ENCODE assay signal across 11 cellular contexts in genomic region chr6:53043626-53044025, GRCh38. TPM values are rescaled to one million over a fixed set of nuclear protein-coding genes. Genes with fewer than 3 reads are reported as not detected.
DNase-seq lines count a peak whose midpoint lies in the region; ATAC-seq and TF ChIP-seq lines count a peak whose summit lies in the region.
"Had no signal": no experiment of that assay in that cellular context is flagged by ENCODE, and none has a peak within 500 bp of the region (broad histone marks: within the 10 kb centered on the region; RNA-seq: fewer than 3 reads in every experiment).

No MANE protein-coding gene starts in this region.

- no peak overlapping the region for H4K8ac ChIP-seq in H9 (replicated peaks; ENCODE audit: insufficient read length, low read depth, low read length)

- H4K20me1 ChIP-seq in H9 (ENCODE audit: control insufficient read depth, insufficient read depth, insufficient read length): no peaks in the 10 kb centered on the region
- H4K20me1 ChIP-seq in SK-N-SH (ENCODE audit: insufficient read depth): no peaks in the 10 kb centered on the region

- no peak overlapping the region for H4K91ac ChIP-seq in H9 (ENCODE audit: insufficient read length, low read depth, low read length)

- H2BK120ac ChIP-seq in H9 (ENCODE audit: low read depth, low read length, poor library complexity, severe bottlenecking): no peak overlapping the region

- no peak overlapping the region for H3T11ph ChIP-seq in H9 (ENCODE audit: low read length)

- H3K9me3 Mint-ChIP-seq in H9: no peaks in the 10 kb centered on the region
- H3K9me3 Mint-ChIP-seq: central memory CD8-positive, alpha-beta T cell; IgD-negative memory B cell had no signal

- H3K36me3 Mint-ChIP-seq in H9 (ENCODE audit: insufficient read depth in 1 of 3, low read depth in 3 of 3): peaks cover 9 to 22% (median 20%) of the 10 kb centered on the region in 3 experiments

- peak overlapping the region in 1 of 2 experiments; percentile 35; a peak in 2 of 5 replicates for H3K4me3 Mint-ChIP-seq in H9
- H3K4me3 Mint-ChIP-seq: central memory CD8-positive, alpha-beta T cell; IgD-negative memory B cell had no signal

- H3K23me2 ChIP-seq in H9 (ENCODE audit: insufficient read length, low read depth, low read length, poor library complexity, severe bottlenecking): no peaks in the 10 kb centered on the region

- no peak overlapping the region for H3K4ac ChIP-seq in H9 (ENCODE audit: low read depth, low read length)

- no peaks in the 10 kb centered on the region for H3K27me3 Mint-ChIP-seq in H9 (ENCODE audit: low read depth)
- H3K27me3 Mint-ChIP-seq: central memory CD8-positive, alpha-beta T cell; IgD-negative memory B cell had no signal

- no peaks in the 10 kb centered on the region for H3K79me2 ChIP-seq in H9 (ENCODE audit: insufficient read depth, low read length)
- H3K79me2 ChIP-seq in SK-N-SH (ENCODE audit: insufficient read depth): peaks cover 48% of the 10 kb centered on the region

- H3K9me3 ChIP-seq in H9 (ENCODE audit: control insufficient read depth, low read depth, low read length) (no peaks in the 10 kb centered on the region), SK-N-SH (no peaks in the 10 kb centered on the region), skeletal muscle satellite cell (replicated peaks; ENCODE audit: low read length) (no peaks in the 10 kb centered on the region)

- DNase-seq in H9: no peak
- DNase-seq in SK-N-SH: no peak
- no peak for DNase-seq in left ventricle myocardium superior
- no peak for DNase-seq in NCI-H2227 treated with DMSO at 0.1 percent for 48 hours (lab: John Stamatoyannopoulos, UW)
- no peak for DNase-seq in DMS153 treated with DMSO at 0.1 percent for 48 hours (lab: John Stamatoyannopoulos, UW; ENCODE audit: unreplicated experiment)
- DNase-seq: activated T-cell treated with anti-CD3 and anti-CD28 coated beads, Interleukin-2, amount 50 U/mL, for 1 hour had no signal

- no peak overlapping the region for H3K56ac ChIP-seq in H9 (ENCODE audit: insufficient read length, low read depth, low read length)

- peak; percentile 32 for ATAC-seq in left ventricle myocardium superior
- no peak for ATAC-seq in GM19351 (IDR thresholded peaks at IDR 0.05; ENCODE audit: unreplicated experiment)
- ATAC-seq in activated CD4-positive, CD25-positive, alpha-beta regulatory T cell treated with anti-CD3 and anti-CD28 coated beads, Interleukin-2, amount 50 U/mL, for 24 hours: no peak

- peaks cover 44% of the 10 kb centered on the region for H3F3A ChIP-seq in SK-N-SH (replicated peaks; ENCODE audit: insufficient read depth)

- no peaks in the 10 kb centered on the region for H3K4me1 ChIP-seq in H9 (ENCODE audit: insufficient read depth, low read length)
- H3K4me1 ChIP-seq in SK-N-SH (ENCODE audit: control insufficient read depth in 1 of 2, insufficient read depth in 2 of 2, low read depth in 1 of 2, low read length in 1 of 2): peaks cover 3 to 58% of the 10 kb centered on the region in 2 experiments
- peaks cover 62% of the 10 kb centered on the region for H3K4me1 ChIP-seq in skeletal muscle satellite cell (ENCODE audit: control insufficient read depth, insufficient read depth, low read length)

- peak in 1 of 2 experiments; percentile 51; a peak in 1 of 4 replicates for TF ChIP-seq EP300 in SK-N-SH (IDR thresholded peaks at IDR 0.05; ENCODE audit: borderline replicate concordance in 1 of 2, low read depth in 1 of 2, low read length in 1 of 2)

- H3K14ac ChIP-seq in H9 (ENCODE audit: insufficient read depth, low read length): no peak overlapping the region

- H3K36me3 ChIP-seq in SK-N-SH (replicated peaks in 1 of 2; ENCODE audit: control insufficient read depth in 1 of 2, insufficient read depth in 2 of 2, low read length in 1 of 2): peaks cover 22 to 25% of the 10 kb centered on the region in 2 experiments
- peaks cover 23% of the 10 kb centered on the region for H3K36me3 ChIP-seq in skeletal muscle satellite cell (ENCODE audit: insufficient read depth, low read length)

- H2AK5ac ChIP-seq in H9 (ENCODE audit: insufficient read length, low read length): no peak overlapping the region

- H3K27ac ChIP-seq in H9 (ENCODE audit: insufficient read length, low read depth, low read length) (no peak overlapping the region), SK-N-SH (ENCODE audit: low read depth in 2 of 2, low read length in 1 of 2) (peak overlapping the region; percentile 56 to 96)

- no peak overlapping the region for H3K23ac ChIP-seq in H9 (ENCODE audit: insufficient read length, low read depth, low read length)

- no peak overlapping the region for H4K5ac ChIP-seq in H9 (ENCODE audit: insufficient read length, low read depth, low read length)

- H3K27me3 ChIP-seq in H9 (ENCODE audit: insufficient read depth, low read length) (no peaks in the 10 kb centered on the region), SK-N-SH (ENCODE audit: insufficient read depth) (no peaks in the 10 kb centered on the region), skeletal muscle satellite cell (ENCODE audit: control insufficient read depth, insufficient read depth, low read length) (no peaks in the 10 kb centered on the region)

- peaks cover 15 to 22% of the 10 kb centered on the region in 2 experiments for H3K4me1 Mint-ChIP-seq in H9

- H2BK12ac ChIP-seq in H9 (ENCODE audit: insufficient read length, low read depth, low read length): no peak overlapping the region

- H3K9ac ChIP-seq in H9 (ENCODE audit: extremely low read depth, insufficient read length, low read length): no peak overlapping the region
- peak overlapping the region; percentile 69 for H3K9ac ChIP-seq in SK-N-SH
- H3K9ac ChIP-seq in skeletal muscle satellite cell (ENCODE audit: low read depth, low read length): peak overlapping the region; percentile 85

- intact Hi-C loops in left ventricle myocardium superior (cut with micrococcal nuclease): no loop called here

- peak overlapping the region in 2 of 3 experiments; percentile 53 to 86; a peak in 5 of 7 replicates for H3K27ac Mint-ChIP-seq in H9
- H3K27ac Mint-ChIP-seq: IgD-negative memory B cell had no signal

- H3K4me2 ChIP-seq in H9 (ENCODE audit: insufficient read depth, insufficient read length, low read length) (no peak overlapping the region), SK-N-SH (peak overlapping the region; percentile 68), skeletal muscle satellite cell (ENCODE audit: low read length) (peak overlapping the region; percentile 73)

- H2AFZ ChIP-seq in H9 (ENCODE audit: low read length) (no peak overlapping the region), SK-N-SH (ENCODE audit: low read depth) (no peak overlapping the region)

- TF ChIP-seq RAD21 in SK-N-SH (IDR thresholded peaks at IDR 0.05; ENCODE audit: low read length): no peak

- POLR2A ChIA-PET in SK-N-SH (lab: Yijun Ruan, JAX): no interaction called here

- CTCF ChIA-PET in SK-N-SH (lab: Yijun Ruan, JAX): interaction anchor here (1.3 to 1.5 kb wide), 2 partner anchors 48 to 161 kb away, joined by 3 read pairs; partner anchors contain the start of gene GSTA4

- no peak for TF ChIP-seq CTCF in H9 (conservative IDR thresholded peaks at IDR 0.05)
- no peak for TF ChIP-seq CTCF in SK-N-SH (IDR thresholded peaks at IDR 0.05)

- H3K4me3 ChIP-seq in SK-N-SH (ENCODE audit: low read depth in 2 of 2, low read length in 1 of 2) (peak overlapping the region in 1 of 2 experiments; percentile 16; a peak in 1 of 4 replicates), skeletal muscle satellite cell (ENCODE audit: low read length) (peak overlapping the region; percentile 52)

- no peaks in the 10 kb centered on the region for H3K79me1 ChIP-seq in H9 (ENCODE audit: insufficient read depth, low read depth, low read length, poor library complexity, severe bottlenecking)

- H3K9me2 ChIP-seq in SK-N-SH: no peaks in the 10 kb centered on the region

- H2BK5ac ChIP-seq in H9 (ENCODE audit: insufficient read length, low read length): no peak overlapping the region

- no peak overlapping the region for H2BK15ac ChIP-seq in H9 (ENCODE audit: low read depth, low read length)

- no peak overlapping the region for H2BK20ac ChIP-seq in H9 (ENCODE audit: low read depth, low read length, poor library complexity, severe bottlenecking)

- H3K18ac ChIP-seq in H9 (ENCODE audit: insufficient read length, low read depth, low read length): no peak overlapping the region

TF ChIP-seq in SK-N-SH, 30 proteins besides CTCF, POLR2A, EP300 and RAD21 (continues in another document):
- TF ChIP-seq SMC3 (IDR thresholded peaks at IDR 0.05; ENCODE audit: low read depth, low read length) (no peak), JUND (IDR thresholded peaks at IDR 0.05) (peak; percentile 40; the same call in 1 of the 2 replicates), NFIC (IDR thresholded peaks at IDR 0.05; ENCODE audit: borderline replicate concordance) (peak; percentile 41; the same call in 1 of the 2 replicates), YY1 (IDR thresholded peaks at IDR 0.05; ENCODE audit: low read depth) (no peak), TCF12 (IDR thresholded peaks at IDR 0.05) (peak; percentile 64), FOSL2 (IDR thresholded peaks at IDR 0.05; ENCODE audit: borderline replicate concordance, low read depth) (peak; percentile 63; the same call in 1 of the 2 replicates), SIN3A (IDR thresholded peaks at IDR 0.05; ENCODE audit: borderline replicate concordance, low read depth, low read length) (no peak)

RNA-seq across cellular contexts. Expression of gene CILK1, which starts 18.0 kb away (rescaled TPM):
- 7.3 and 7.7 TPM in 2 replicates for total RNA-seq in H9 (2021)
- polyA plus RNA-seq in SK-N-SH (2012; rRNA removed): 9.7 and 12.2 TPM in 2 replicates
- 12.5 and 12.9 TPM in 2 replicates for polyA plus RNA-seq in SK-N-SH (2012; cell fraction: cytosol; rRNA removed)
- polyA plus RNA-seq in SK-N-SH (2012; cell fraction: nucleus; rRNA removed): 6.1 and 9.5 TPM in 2 replicates
- 7.5 TPM for total RNA-seq in left ventricle myocardium superior
- total RNA-seq in skeletal muscle satellite cell (2012; rRNA removed): 6.1 TPM in 2 replicates

RNA-seq across cellular contexts. Expression of gene FBXO9, which starts 21.6 kb away (rescaled TPM):
- total RNA-seq in H9 (2021) (62.5 and 68.4 TPM in 2 replicates), left ventricle myocardium superior (54.9 TPM)
- 61.9 and 72.9 TPM in 2 replicates for polyA plus RNA-seq in SK-N-SH (2012; rRNA removed)
- 47.1 and 47.9 TPM in 2 replicates for polyA plus RNA-seq in SK-N-SH (2012; cell fraction: cytosol; rRNA removed)
- polyA plus RNA-seq in SK-N-SH (2012; cell fraction: nucleus; rRNA removed): 207 and 253 TPM in 2 replicates
- 39.5 and 41.1 TPM in 2 replicates for total RNA-seq in skeletal muscle satellite cell (2012; rRNA removed)

RNA-seq across cellular contexts. Expression of gene GSTA4, which starts 48.5 kb away (rescaled TPM):
- total RNA-seq in H9 (2021) (28.9 and 32.1 TPM in 2 replicates), left ventricle myocardium superior (8.0 TPM)
- 28.3 and 34.0 TPM in 2 replicates for polyA plus RNA-seq in SK-N-SH (2012; rRNA removed)
- 36.6 and 45.8 TPM in 2 replicates for polyA plus RNA-seq in SK-N-SH (2012; cell fraction: cytosol; rRNA removed)
- polyA plus RNA-seq in SK-N-SH (2012; cell fraction: nucleus; rRNA removed): 18.7 and 42.0 TPM in 2 replicates
- 35.6 and 45.1 TPM in 2 replicates for total RNA-seq in skeletal muscle satellite cell (2012; rRNA removed)
